ENCODE assay signal across 9 cellular contexts in genomic region chr10:93039721-93040120, GRCh38. TPM values are rescaled to one million over a fixed set of nuclear protein-coding genes. Genes with fewer than 3 reads are reported as not detected.
DNase-seq lines count a peak whose midpoint lies in the region; ATAC-seq and TF ChIP-seq lines count a peak whose summit lies in the region.
"Had no signal": no experiment of that assay in that cellular context is flagged by ENCODE, and none has a peak within 500 bp of the region (broad histone marks: within the 10 kb centered on the region; RNA-seq: fewer than 3 reads in every experiment).

No MANE protein-coding gene starts in this region.

- H3K9me2 ChIP-seq in SU-DHL-6 (replicated peaks; ENCODE audit: insufficient read depth, low read length) = no peaks in the 10 kb centered on the region

- H2AFZ ChIP-seq in SU-DHL-6 (ENCODE audit: low read depth, low read length, severe bottlenecking) = no peak overlapping the region

- H3K4me3 ChIP-seq in HL-60 (replicated peaks; ENCODE audit: insufficient read depth, low read length) (no peak overlapping the region), SU-DHL-6 (ENCODE audit: insufficient read depth, low read length, poor library complexity, severe bottlenecking) (no peak overlapping the region), MG63 (no peak overlapping the region)

- DNase-seq in CD1c-positive myeloid dendritic cell (ENCODE audit: extremely low spot score) (peak; percentile 16), HL-60 (ENCODE audit: low read depth in 1 of 2, low spot score in 1 of 2) (peak in 1 of 2 experiments; percentile 61), iris pigment epithelial cell (ENCODE audit: low read depth) (peak; percentile 49), SW480 (ENCODE audit: low spot score) (no peak), MG63 (no peak)
- DNase-seq in activated T-cell treated with anti-CD3 and anti-CD28 coated beads, Interleukin-2, amount 50 U/mL, for 72 hours = no peak

- H3K27ac Mint-ChIP-seq in activated T-cell treated with anti-CD3 and anti-CD28 coated beads, Interleukin-2, amount 50 U/mL, for 72 hours = no peak overlapping the region

- TF ChIP-seq CTCF in HL-60 (IDR thresholded peaks at IDR 0.05; ENCODE audit: insufficient read depth, low read length) = peak; percentile 57
- TF ChIP-seq CTCF in SU-DHL-6 (IDR thresholded peaks at IDR 0.05; ENCODE audit: insufficient read depth, low read length, poor library complexity, severe bottlenecking) = peak; percentile 43

- no peaks in the 10 kb centered on the region for H3K27me3 Mint-ChIP-seq in activated T-cell treated with anti-CD3 and anti-CD28 coated beads, Interleukin-2, amount 50 U/mL, for 72 hours (ENCODE audit: low read depth)

- H3K27ac ChIP-seq in HL-60 (replicated peaks) = no peak overlapping the region
- no peak overlapping the region for H3K27ac ChIP-seq in SU-DHL-6 (ENCODE audit: low read depth, low read length)

- H3K27me3 ChIP-seq in HL-60 (ENCODE audit: insufficient read depth, poor library complexity, severe bottlenecking) = no peaks in the 10 kb centered on the region
- H3K27me3 ChIP-seq in SU-DHL-6 (ENCODE audit: low read length) = no peaks in the 10 kb centered on the region
- no peaks in the 10 kb centered on the region for H3K27me3 ChIP-seq in MG63

- no peaks in the 10 kb centered on the region for H3K4me1 Mint-ChIP-seq in activated T-cell treated with anti-CD3 and anti-CD28 coated beads, Interleukin-2, amount 50 U/mL, for 72 hours (ENCODE audit: low read depth)

- H3K36me3 ChIP-seq in SU-DHL-6 (ENCODE audit: low read length) (no peaks in the 10 kb centered on the region), MG63 (no peaks in the 10 kb centered on the region)

- no peaks in the 10 kb centered on the region for H4K20me1 ChIP-seq in SU-DHL-6 (ENCODE audit: low read depth, low read length)

- H3K4me2 ChIP-seq in SU-DHL-6 (ENCODE audit: low read depth, low read length, poor library complexity, severe bottlenecking) = no peak overlapping the region

- H3K4me3 Mint-ChIP-seq in activated T-cell treated with anti-CD3 and anti-CD28 coated beads, Interleukin-2, amount 50 U/mL, for 72 hours = no peak overlapping the region

- no peak for ATAC-seq in activated T-cell treated with anti-CD3 and anti-CD28 coated beads, Interleukin-2, amount 50 U/mL, for 72 hours (replicated peaks in 1 of 2)
- ATAC-seq in HG03045 (IDR thresholded peaks at IDR 0.05; ENCODE audit: unreplicated experiment) = no peak

- no peaks in the 10 kb centered on the region for H3K79me2 ChIP-seq in SU-DHL-6 (ENCODE audit: insufficient read depth, low read length)

- H3F3A ChIP-seq in SU-DHL-6 (ENCODE audit: insufficient read depth) = no peaks in the 10 kb centered on the region

- no peaks in the 10 kb centered on the region for H3K36me3 Mint-ChIP-seq in activated T-cell treated with anti-CD3 and anti-CD28 coated beads, Interleukin-2, amount 50 U/mL, for 72 hours (ENCODE audit: insufficient read depth in 2 of 2)

- no peaks in the 10 kb centered on the region for H3K9me3 ChIP-seq in SU-DHL-6 (ENCODE audit: insufficient read depth, low read length)
- H3K9me3 ChIP-seq in MG63 = no peaks in the 10 kb centered on the region

- H3K9ac ChIP-seq in SU-DHL-6 (ENCODE audit: low read length) = no peak overlapping the region

- no peaks in the 10 kb centered on the region for H3K9me3 Mint-ChIP-seq in activated T-cell treated with anti-CD3 and anti-CD28 coated beads, Interleukin-2, amount 50 U/mL, for 72 hours

RNA-seq across cellular contexts. Expression of gene CYP26C1, which starts 20.9 kb away (rescaled TPM):
- total RNA-seq in MG63 (2014; rRNA removed; shearing (Covaris generic); ENCODE audit: low replicate concordance) = not detected in 2 replicates
- under 1 TPM in 1 of 2 donors, not detected in 1; 0.05 TPM for total RNA-seq in activated T-cell treated with anti-CD3 and anti-CD28 coated beads, Interleukin-2, amount 50 U/mL, for 72 hours
- total RNA-seq: urinary bladder had no signal

RNA-seq across cellular contexts. Expression of gene CYP26A1, which starts 34.0 kb away (rescaled TPM):
- 0.30 and 0.32 TPM in 2 replicates for total RNA-seq in MG63 (2014; rRNA removed; shearing (Covaris generic); ENCODE audit: low replicate concordance)
- not detected for total RNA-seq in activated T-cell treated with anti-CD3 and anti-CD28 coated beads, Interleukin-2, amount 50 U/mL, for 72 hours
- total RNA-seq: urinary bladder had no signal

Comparison
In these comparisons a context has a peak if more than half of its experiments do, and no peak if none do; other contexts are left out.
1. DNase-seq: peak in CD1c-positive myeloid dendritic cell (single experiment) and iris pigment epithelial cell (single experiment); none in SW480 (single experiment), MG63 (single experiment) and activated T-cell treated with anti-CD3 and anti-CD28 coated beads, Interleukin-2, amount 50 U/mL, for 72 hours (0 of 2).